ENCODE assay signal across 1 cellular context in genomic region chr19:4198467-4199126, GRCh38.
TF ChIP-seq lines count a peak whose summit lies in the region.

No MANE protein-coding gene starts in this region.

TF ChIP-seq in HEK293, 187 proteins besides CTCF, POLR2A, EP300 and RAD21 (continued from another document):
- TF ChIP-seq PATZ1 (tag by site-specific recombination; IDR thresholded peaks at IDR 0.05): 0 out of 2 replicates have a peak, but pooled peaks have one; percentile 19
